Comparison of ENCODE assay signal across 13 cellular contexts in the genomic region with DNA sequence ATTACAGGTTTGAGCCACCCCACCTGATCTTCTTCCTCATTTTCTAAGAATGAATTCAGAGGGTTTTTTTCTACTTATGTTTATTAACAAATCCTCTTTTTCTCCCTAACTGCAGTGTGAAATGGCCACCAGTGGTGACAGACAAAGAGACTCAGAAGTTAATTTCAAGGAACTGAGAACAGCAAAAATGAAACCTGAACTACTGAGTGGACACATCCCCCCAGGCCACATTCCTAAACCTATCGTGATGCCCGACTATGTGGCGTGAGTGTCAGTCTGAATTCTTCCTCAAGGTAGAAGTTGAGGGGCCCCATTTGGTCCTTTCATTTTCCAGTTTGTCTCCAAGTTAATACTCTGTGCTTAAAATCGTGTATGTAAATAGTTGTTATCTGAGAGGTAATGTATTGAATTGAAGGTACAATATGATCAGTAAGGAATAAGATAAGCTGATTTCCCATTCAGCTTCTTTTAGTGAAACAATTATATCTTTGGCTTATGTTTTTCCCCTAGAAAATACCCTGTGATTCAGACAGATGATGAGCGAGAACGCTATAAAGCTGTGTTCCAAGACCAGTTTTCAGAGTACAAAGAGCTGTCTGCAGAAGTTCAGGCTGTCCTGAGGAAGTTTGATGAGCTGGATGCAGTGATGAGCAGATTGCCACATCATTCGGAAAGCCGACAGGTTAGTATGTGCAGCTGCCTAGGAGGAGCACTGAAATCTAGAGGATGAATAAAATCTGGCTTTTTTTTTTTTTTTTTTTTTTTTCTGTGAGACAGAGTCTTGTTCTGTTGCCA. TPM values are rescaled to one million over a fixed set of nuclear protein-coding genes. Genes with fewer than 3 reads are reported as not detected.
A peak's percentile ranks its signal among the peaks of the same experiment; 100 is the strongest.
DNase-seq lines count a peak whose midpoint lies in the region; ATAC-seq and TF ChIP-seq lines count a peak whose summit lies in the region.
"Had no signal": no experiment of that assay in that cellular context is flagged by ENCODE, and none has a peak within 500 bp of the region (broad histone marks: within the 10 kb centered on the region; RNA-seq: fewer than 3 reads in every experiment).

No MANE protein-coding gene starts in this region.

- in situ Hi-C loops in transverse colon (cut with MboI; ENCODE audit: low pct_ligation_motif_present in 1 of 4, low pct_unique_long_range_greater_than_20kb in 1 of 4, low sequenced_read_pairs in 3 of 4) = no loop called here

- TF ChIP-seq EP300 in transverse colon (IDR thresholded peaks at IDR 0.05; ENCODE audit: low read depth) = no peak

- ATAC-seq in GM19035 (IDR thresholded peaks at IDR 0.05; ENCODE audit: unreplicated experiment) (peak; percentile 57), HG02571 (IDR thresholded peaks at IDR 0.05; ENCODE audit: unreplicated experiment) (peak; percentile 86)

- intact Hi-C loops in transverse colon (cut with DNase I; ENCODE audit: low total_unique reads) = no loop called here

- H3K36me3 ChIP-seq in Karpas-422 (ENCODE audit: insufficient read depth, low read length) (peaks cover 2% of the 10 kb centered on the region; the same call in 1 of the 2 replicates), transverse colon (peaks cover 0 to 8% (median 0%) of the 10 kb centered on the region in 4 donors)

- CTCF ChIA-PET in GM10248 (lab: Yijun Ruan, JAX) = interaction anchor here (1.0 to 1.3 kb wide), 2 partner anchors 10 to 12 kb away, joined by 3 to 4 read pairs; no protein-coding TSS in a partner anchor

- DNase-seq in GM10248 (ENCODE audit: extremely low spot score) = peak; percentile 53
- no peak for DNase-seq in Karpas-422
- no peak for DNase-seq in DMS153 (lab: John Stamatoyannopoulos, UW)
- DNase-seq in ecto neural progenitor cell (ENCODE audit: low spot score) = no peak
- DNase-seq in mucosa of gallbladder (ENCODE audit: low spot score) = no peak
- DNase-seq in transverse colon = no peak
- DNase-seq: activated B cell treated with CpG ODN at 0.5 μM for 24 hours; activated effector memory CD4-positive, alpha-beta T cell treated with Interleukin-2 at 50 U/mL for 16 hours; NCI-H2227 treated with DMSO at 0.1 percent for 48 hours; SHP77 treated with DMSO at 0.1 percent for 48 hours had no signal

- 70 to 91% methylated on average over 8 of the region's 8 CpGs for WGBS in transverse colon (ENCODE audit: low coverage in 1 of 2), 2 donors

- H3K9ac ChIP-seq in Karpas-422 (ENCODE audit: low read length) = no peak overlapping the region

- TF ChIP-seq POLR2A in transverse colon (IDR thresholded peaks at IDR 0.05) = no peak

- H3K4me1 ChIP-seq in Karpas-422 (ENCODE audit: low read length) (no peaks in the 10 kb centered on the region), transverse colon (no peaks in the 10 kb centered on the region)

- H3K9me3 ChIP-seq in Karpas-422 (ENCODE audit: low read length) (no peaks in the 10 kb centered on the region), transverse colon (no peaks in the 10 kb centered on the region)

- H3K27me3 ChIP-seq in Karpas-422 (ENCODE audit: low read length) = no peaks in the 10 kb centered on the region
- no peaks in the 10 kb centered on the region for H3K27me3 ChIP-seq in transverse colon

- H4K20me1 ChIP-seq in Karpas-422 (ENCODE audit: insufficient read depth, low read depth, low read length) = no peaks in the 10 kb centered on the region

- POLR2A ChIA-PET in GM10248 (lab: Yijun Ruan, JAX) = no interaction called here

- H3K79me2 ChIP-seq in Karpas-422 (ENCODE audit: low read length) = no peaks in the 10 kb centered on the region

- no peak overlapping the region for H3K27ac ChIP-seq in Karpas-422 (ENCODE audit: low read length)
- H3K27ac ChIP-seq in transverse colon = no peak overlapping the region

- peak overlapping the region; percentile 6 for H2AFZ ChIP-seq in Karpas-422 (ENCODE audit: low read length)

- TF ChIP-seq CTCF in GM10248 (IDR thresholded peaks at IDR 0.05; ENCODE audit: control extremely low read depth, extremely low read depth, low read depth, missing control alignments) (no peak), transverse colon (IDR thresholded peaks at IDR 0.05) (no peak)

- no peak overlapping the region for H3K4me2 ChIP-seq in Karpas-422 (ENCODE audit: low read depth, low read length, poor library complexity, severe bottlenecking)

- H3K9me2 ChIP-seq in Karpas-422 (replicated peaks; ENCODE audit: insufficient read depth, low read length) = no peaks in the 10 kb centered on the region

- H3K4me3 ChIP-seq in Karpas-422 (ENCODE audit: low read length) (no peak overlapping the region), transverse colon (no peak overlapping the region)

RNA-seq across cellular contexts. Expression of a gene that starts 17.7 kb away (rescaled TPM):
- total RNA-seq in Karpas-422 (2014; rRNA removed; shearing (Covaris generic); ENCODE audit: low replicate concordance) = 0.11 and 0.48 TPM in 2 replicates
- 47.1 TPM for total RNA-seq in mucosa of gallbladder
- 10 to 100 TPM; 14.7 to 48.7 (median 30.7) TPM for total RNA-seq in transverse colon
- total RNA-seq: G401 had no signal

RNA-seq across cellular contexts. Expression of a gene that starts 60.0 kb away (rescaled TPM):
- 2.8 and 3.5 TPM in 2 replicates for total RNA-seq in Karpas-422 (2014; rRNA removed; shearing (Covaris generic); ENCODE audit: low replicate concordance)
- total RNA-seq in mucosa of gallbladder (152 TPM), transverse colon (100 to 1,000 TPM in 1 of 4 donors, 10 to 100 TPM in 3; 74.9 to 112 (median 92.4) TPM)

Comparison
In these comparisons a context has a peak if more than half of its experiments do, and no peak if none do; other contexts are left out.
1. RNA of a gene that starts 17.7 kb away (total RNA-seq): 47.1 TPM in mucosa of gallbladder (single experiment) and 14.7 to 48.7 TPM in transverse colon; 0.11 to 0.48 TPM in Karpas-422; every median in the first group is over 10 times any median in the second.
2. RNA of a gene that starts 60.0 kb away (total RNA-seq): 152 TPM in mucosa of gallbladder (single experiment) and 74.9 to 112 TPM in transverse colon; 2.8 to 3.5 TPM in Karpas-422; every median in the first group is over 10 times any median in the second.